In the genomic region with DNA sequence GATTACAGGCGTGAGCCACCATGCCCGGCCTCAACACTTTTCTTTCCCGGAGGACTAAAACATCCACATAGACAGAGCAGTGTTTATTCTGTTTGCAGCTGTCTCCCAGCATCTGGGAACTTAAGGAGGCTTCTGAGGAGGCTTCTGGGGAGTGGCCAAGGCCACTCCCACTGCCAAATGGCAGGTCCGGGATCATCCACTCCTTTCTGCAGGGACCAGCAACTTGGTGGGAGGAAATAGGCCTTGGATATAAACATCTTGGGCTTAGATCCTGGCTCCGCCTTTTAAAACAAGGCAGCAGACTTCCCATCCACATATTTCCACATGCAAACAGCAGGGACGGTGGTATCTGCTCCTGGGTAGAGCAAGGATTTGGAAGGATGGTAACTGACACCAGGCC, we compare ENCODE assay signal across 26 cellular contexts. TPM values are rescaled to one million over a fixed set of nuclear protein-coding genes. Genes with fewer than 3 reads are reported as not detected.
DNase-seq lines count a peak whose midpoint lies in the region; ATAC-seq and TF ChIP-seq lines count a peak whose summit lies in the region.
"Had no signal": no experiment of that assay in that cellular context is flagged by ENCODE, and none has a peak within 500 bp of the region (broad histone marks: within the 10 kb centered on the region; RNA-seq: fewer than 3 reads in every experiment).

No MANE protein-coding gene starts in this region.

- no peak for TF ChIP-seq CTCF in HEK293 (tag by site-specific recombination; IDR thresholded peaks at IDR 0.05)
- TF ChIP-seq CTCF in astrocyte of the spinal cord (IDR thresholded peaks at IDR 0.05; ENCODE audit: low read depth, low read length), result no peak
- no peak for TF ChIP-seq CTCF in GM13976 (IDR thresholded peaks at IDR 0.05; ENCODE audit: borderline replicate concordance, control extremely low read depth, extremely low read depth, insufficient read depth, missing control alignments)
- TF ChIP-seq CTCF in breast epithelium (IDR thresholded peaks at IDR 0.05), result no peak

- H3K4me3 ChIP-seq in HEK293 (ENCODE audit: low read depth, low read length) (no peak overlapping the region), astrocyte of the spinal cord (ENCODE audit: low read depth, low read length) (no peak overlapping the region), breast epithelium (no peak overlapping the region)
- H3K4me3 ChIP-seq: K562, prostate gland had no signal

- intact Hi-C loops in breast epithelium (cut with DNase I; ENCODE audit: low total_unique reads), result no loop called here

- CTCF ChIA-PET in HEK293 (lab: Yijun Ruan, JAX), result interaction anchor here (0.5 to 12.0 kb wide), 20 partner anchors 10 to 1683 kb away, joined by 3 to 357 read pairs (median 12); a partner anchor contains a TSS

- DNase-seq in A172 (ENCODE audit: low spot score) (peak; percentile 67), astrocyte of the spinal cord (ENCODE audit: low read depth, low spot score) (peak; percentile 37), myocyte (ENCODE audit: low read depth) (peak; percentile 95), NCI-H69 (lab: John Stamatoyannopoulos, UW) (no peak), GM13976 (ENCODE audit: low spot score) (no peak), breast epithelium (ENCODE audit: low spot score in 2 of 2) (no peak)
- DNase-seq: activated B cell treated with CpG ODN at 0.5 μM for 24 hours; activated CD8-positive, alpha-beta T cell treated with anti-CD3 and anti-CD28 coated beads for 36 hours; activated T-cell treated with anti-CD3 and anti-CD28 coated beads, Interleukin-2, amount 50 U/mL, for 72 hours; dermis blood vessel endothelial cell; HCEC 1CT; head of caudate nucleus; immature natural killer cell; NCI-H2029; NCI-H510A; OCI-M1; stimulated activated CD4-positive, alpha-beta T cell treated with anti-CD3 and anti-CD28 coated beads, Interleukin-12 subunit alpha, Interleukin-12 subunit beta, amount 100 ng/mL, for 4 hours; trophoblast cell had no signal

- no peaks in the 10 kb centered on the region for H3K27me3 ChIP-seq in breast epithelium

- H3K36me3 ChIP-seq in HEK293 (ENCODE audit: control insufficient read depth in 2 of 2, insufficient read depth in 1 of 2, low read length in 2 of 2), result peaks cover 12 to 28% of the 10 kb centered on the region in 2 experiments; a peak in 2 of 3 replicates
- H3K36me3 ChIP-seq in breast epithelium, result no peaks in the 10 kb centered on the region
- H3K36me3 ChIP-seq: prostate gland had no signal

- H3K9me3 ChIP-seq in HEK293 (ENCODE audit: control insufficient read depth, insufficient read depth, low read depth, low read length) (no peaks in the 10 kb centered on the region), breast epithelium (no peaks in the 10 kb centered on the region)
- H3K9me3 ChIP-seq: prostate gland had no signal

- H3K4me1 ChIP-seq in HEK293 (ENCODE audit: control insufficient read depth, insufficient read depth, low read length), result peaks cover 5% of the 10 kb centered on the region
- H3K4me1 ChIP-seq in breast epithelium, result peaks cover 0 to 6% of the 10 kb centered on the region in 2 donors

- ATAC-seq in HG03108 (IDR thresholded peaks at IDR 0.05; ENCODE audit: unreplicated experiment), result no peak
- ATAC-seq: activated CD8-positive, alpha-beta T cell treated with anti-CD3 and anti-CD28 coated beads for 36 hours; activated T-cell treated with anti-CD3 and anti-CD28 coated beads, Interleukin-2, amount 50 U/mL, for 72 hours; K562; stimulated activated effector memory CD8-positive, alpha-beta T cell treated with anti-CD3 and anti-CD28 coated beads, Interleukin-12 subunit alpha, Interleukin-12 subunit beta, amount 100 ng/mL, for 72 hours had no signal

- in situ Hi-C loops in astrocyte of the spinal cord (cut with HindIII; ENCODE audit: low sequenced_read_pairs) (no loop called here), GM13976 (cut with MboI; ENCODE audit: low sequenced_read_pairs, unreplicated experiment) (loop anchor here (10.0 kb wide), 1 partner anchor 109 kb away; no protein-coding TSS in a partner anchor)

- no peak for TF ChIP-seq POLR2A in breast epithelium (IDR thresholded peaks at IDR 0.05)

- POLR2A ChIA-PET in HEK293 (lab: Yijun Ruan, JAX), result interaction anchor here (0.6 to 0.7 kb wide), 2 partner anchors 17 to 108 kb away, joined by 3 to 6 read pairs; no protein-coding TSS in a partner anchor

- H3K27ac ChIP-seq in HEK293 (ENCODE audit: extremely low read depth, low read depth, low read length), result no peak overlapping the region
- H3K27ac ChIP-seq in breast epithelium, result peak overlapping the region in 1 of 2 donors; percentile 7
- H3K27ac ChIP-seq: prostate gland had no signal

TF ChIP-seq in HEK293, 187 proteins besides CTCF, POLR2A, EP300 and RAD21:
- TF ChIP-seq, protein P1, sequence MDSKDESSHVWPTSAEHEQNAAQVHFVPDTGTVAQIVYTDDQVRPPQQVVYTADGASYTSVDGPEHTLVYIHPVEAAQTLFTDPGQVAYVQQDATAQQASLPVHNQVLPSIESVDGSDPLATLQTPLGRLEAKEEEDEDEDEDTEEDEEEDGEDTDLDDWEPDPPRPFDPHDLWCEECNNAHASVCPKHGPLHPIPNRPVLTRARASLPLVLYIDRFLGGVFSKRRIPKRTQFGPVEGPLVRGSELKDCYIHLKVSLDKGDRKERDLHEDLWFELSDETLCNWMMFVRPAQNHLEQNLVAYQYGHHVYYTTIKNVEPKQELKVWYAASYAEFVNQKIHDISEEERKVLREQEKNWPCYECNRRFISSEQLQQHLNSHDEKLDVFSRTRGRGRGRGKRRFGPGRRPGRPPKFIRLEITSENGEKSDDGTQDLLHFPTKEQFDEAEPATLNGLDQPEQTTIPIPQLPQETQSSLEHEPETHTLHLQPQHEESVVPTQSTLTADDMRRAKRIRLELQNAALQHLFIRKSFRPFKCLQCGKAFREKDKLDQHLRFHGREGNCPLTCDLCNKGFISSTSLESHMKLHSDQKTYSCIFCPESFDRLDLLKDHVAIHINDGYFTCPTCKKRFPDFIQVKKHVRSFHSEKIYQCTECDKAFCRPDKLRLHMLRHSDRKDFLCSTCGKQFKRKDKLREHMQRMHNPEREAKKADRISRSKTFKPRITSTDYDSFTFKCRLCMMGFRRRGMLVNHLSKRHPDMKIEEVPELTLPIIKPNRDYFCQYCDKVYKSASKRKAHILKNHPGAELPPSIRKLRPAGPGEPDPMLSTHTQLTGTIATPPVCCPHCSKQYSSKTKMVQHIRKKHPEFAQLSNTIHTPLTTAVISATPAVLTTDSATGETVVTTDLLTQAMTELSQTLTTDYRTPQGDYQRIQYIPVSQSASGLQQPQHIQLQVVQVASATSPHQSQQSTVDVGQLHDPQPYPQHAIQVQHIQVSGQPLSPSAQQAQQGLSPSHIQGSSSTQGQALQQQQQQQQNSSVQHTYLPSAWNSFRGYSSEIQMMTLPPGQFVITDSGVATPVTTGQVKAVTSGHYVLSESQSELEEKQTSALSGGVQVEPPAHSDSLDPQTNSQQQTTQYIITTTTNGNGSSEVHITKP (tag by site-specific recombination; IDR thresholded peaks at IDR 0.05), result peak; percentile 36; the same call in 1 of the 2 replicates
- TF ChIP-seq ZNF621 (tag by site-specific recombination; IDR thresholded peaks at IDR 0.05) (no peak), OVOL3 (tag by site-specific recombination; IDR thresholded peaks at IDR 0.05) (no peak), ZNF121 (tag by site-specific recombination; IDR thresholded peaks at IDR 0.05) (no peak), ZNF626 (tag by site-specific recombination; IDR thresholded peaks at IDR 0.05) (no peak)

RNA-seq across cellular contexts. Expression of a gene that starts 14.1 kb away (rescaled TPM):
- not detected in 2 replicates for total RNA-seq in A172 (2014; rRNA removed; shearing (Covaris generic))
- not detected in 2 replicates for total RNA-seq in myocyte
- not detected for polyA plus RNA-seq in myocyte (2012)
- under 1 TPM in 1 of 3 donors, not detected in 2; 0.44 TPM for total RNA-seq in breast epithelium
- total RNA-seq: dermis blood vessel endothelial cell, epithelial cell of proximal tubule, K562, lung microvascular endothelial cell had no signal
- polyA plus RNA-seq: neural cell had no signal

RNA-seq across cellular contexts. Expression of a gene that starts 40.8 kb away (rescaled TPM):
- total RNA-seq in A172 (2014; rRNA removed; shearing (Covaris generic)), result 24.8 and 35.5 TPM in 2 replicates
- total RNA-seq in myocyte (9.2 and 16.4 TPM in 2 replicates), breast epithelium (10 to 100 TPM in 1 of 3 donors, 1 to 10 TPM in 2; 4.3 to 12.3 (median 6.9) TPM)
- polyA plus RNA-seq in myocyte (2012), result 10.6 TPM

RNA-seq across cellular contexts. Expression of a gene that starts 54.3 kb away (rescaled TPM):
- total RNA-seq in A172 (2014; rRNA removed; shearing (Covaris generic)), result 36.3 and 44.8 TPM in 2 replicates
- total RNA-seq in myocyte, result 56.3 and 110 TPM in 2 replicates
- polyA plus RNA-seq in myocyte (2012), result 69.5 TPM
- 10 to 100 TPM in 2 of 3 donors, 1 to 10 TPM in 1; 9.2 to 31.2 (median 10.8) TPM for total RNA-seq in breast epithelium

Comparison
In these comparisons a context has a peak if more than half of its experiments do, and no peak if none do; other contexts are left out.
1. DNase-seq: peak in A172 (single experiment), astrocyte of the spinal cord (single experiment) and myocyte (single experiment); none in NCI-H69 (single experiment), GM13976 (single experiment) and breast epithelium (0 of 2).